In genomic region chr6:37020426-37021211, GRCh38 we compare ENCODE assay signal across 15 cellular contexts. TPM values are rescaled to one million over a fixed set of nuclear protein-coding genes. Genes with fewer than 3 reads are reported as not detected.
DNase-seq lines count a peak whose midpoint lies in the region; ATAC-seq lines count a peak whose summit lies in the region.
"Had no signal": no experiment of that assay in that cellular context is flagged by ENCODE, and none has a peak within 500 bp of the region (broad histone marks: within the 10 kb centered on the region; RNA-seq: fewer than 3 reads in every experiment).

No MANE protein-coding gene starts in this region.

- peak overlapping the region; percentile 1 for H4K8ac ChIP-seq in neuronal stem cell (ENCODE audit: low read depth, low read length)

- WGBS in neuronal stem cell (ENCODE audit: extremely low coverage in 2 of 2, insufficient read length in 2 of 2, insufficient replicate concordance in 1 of 2), 2 donors = no CpG with 5 or more reads among the region's 16 CpGs

- no peak overlapping the region for H2AK5ac ChIP-seq in neuronal stem cell (ENCODE audit: low read depth, low read length)

- H3K9me3 ChIP-seq in KOPT-K1 (ENCODE audit: insufficient read depth, low read length, poor library complexity, severe bottlenecking) (no peaks in the 10 kb centered on the region), neuronal stem cell (replicated peaks in 1 of 2; ENCODE audit: control insufficient read depth in 2 of 2, insufficient read depth in 1 of 2, low read depth in 1 of 2, low read length in 2 of 2) (no peaks in the 10 kb centered on the region)

- no peak overlapping the region for H4K91ac ChIP-seq in neuronal stem cell (ENCODE audit: low read depth, low read length, poor library complexity)

- H3K9ac ChIP-seq in neuronal stem cell (ENCODE audit: low read depth, low read length, poor library complexity) = no peak overlapping the region
- H3K9ac ChIP-seq: parathyroid adenoma had no signal

- peaks cover 77% of the 10 kb centered on the region for H3K4me1 Mint-ChIP-seq in activated CD4-positive, alpha-beta memory T cell treated with anti-CD3 and anti-CD28 coated beads, Interleukin-2, amount 10 ng/mL, durations not matched to agents 7 days and 5 days

- no peaks in the 10 kb centered on the region for H3K27me3 Mint-ChIP-seq in activated CD4-positive, alpha-beta memory T cell treated with anti-CD3 and anti-CD28 coated beads, Interleukin-2, amount 10 ng/mL, durations not matched to agents 7 days and 5 days
- H3K27me3 Mint-ChIP-seq: activated naive CD8-positive, alpha-beta T cell treated with anti-CD3 and anti-CD28 coated beads, Interleukin-2, amount 50 U/mL, for 24 hours had no signal

- no peak overlapping the region for H2BK15ac ChIP-seq in neuronal stem cell (ENCODE audit: low read length)

- H3K14ac ChIP-seq in neuronal stem cell (ENCODE audit: low read length) = no peak overlapping the region

- no peak overlapping the region for H3K4ac ChIP-seq in neuronal stem cell (ENCODE audit: low read length)

- no peak overlapping the region for H2BK12ac ChIP-seq in neuronal stem cell (ENCODE audit: low read length)

- peak overlapping the region; percentile 14 for H3K23ac ChIP-seq in neuronal stem cell (ENCODE audit: low read depth, low read length, poor library complexity)

- peak overlapping the region; percentile 62 for H3K27ac Mint-ChIP-seq in activated CD4-positive, alpha-beta memory T cell treated with anti-CD3 and anti-CD28 coated beads, Interleukin-2, amount 10 ng/mL, durations not matched to agents 7 days and 5 days
- H3K27ac Mint-ChIP-seq: activated naive CD8-positive, alpha-beta T cell treated with anti-CD3 and anti-CD28 coated beads, Interleukin-2, amount 50 U/mL, for 24 hours had no signal

- CTCF ChIA-PET in activated CD4-positive, alpha-beta memory T cell treated with anti-CD3 and anti-CD28 coated beads, Interleukin-2, amount 10 ng/mL, durations not matched to agents 7 days and 5 days (lab: Charles Lee) = interaction anchor here (0.6 to 19.8 kb wide), 31 partner anchors 8 to 672 kb away, joined by 3 to 786 read pairs (median 5); partner anchors contain the start of genes C6orf89, MTCH1 and PIM1

- ATAC-seq in HG03469 (IDR thresholded peaks at IDR 0.05; ENCODE audit: unreplicated experiment) = no peak
- ATAC-seq: activated naive CD8-positive, alpha-beta T cell treated with anti-CD3 and anti-CD28 coated beads, Interleukin-2, amount 50 U/mL, for 24 hours; Right ventricle myocardium inferior had no signal

- peak; percentile 33 for DNase-seq in NCI-H2107 treated with DMSO at 0.1 percent for 48 hours (lab: John Stamatoyannopoulos, UW; ENCODE audit: unreplicated experiment)
- DNase-seq in NCI-H2107 (lab: John Stamatoyannopoulos, UW) = no peak
- DNase-seq in activated CD4-positive, alpha-beta memory T cell treated with anti-CD3 and anti-CD28 coated beads, Interleukin-2, amount 10 ng/mL, durations not matched to agents 7 days and 5 days = no peak
- DNase-seq in neuronal stem cell (ENCODE audit: low spot score) = no peak
- no peak for DNase-seq in NCI-H1092 (lab: John Stamatoyannopoulos, UW)
- no peak for DNase-seq in SIG-M5 treated with dmso at 0.1 percent for 504 hours (lab: John Stamatoyannopoulos, UW; ENCODE audit: unreplicated experiment)
- DNase-seq: activated CD8-positive, alpha-beta memory T cell treated with anti-CD3 and anti-CD28 coated beads, Interleukin-2, amount 50 U/mL, for 4 hours; activated naive CD8-positive, alpha-beta T cell treated with anti-CD3 and anti-CD28 coated beads, Interleukin-2, amount 50 U/mL, for 24 hours; mesenchymal stem cell; NCI-H2227 treated with DMSO at 0.1 percent for 48 hours; trophoblast cell had no signal

- H3K27me3 ChIP-seq in neuronal stem cell (ENCODE audit: control insufficient read depth in 3 of 3, insufficient read depth in 3 of 3, low read depth in 1 of 3, low read length in 3 of 3) = peaks cover 0 to 9% (median 2%) of the 10 kb centered on the region in 3 experiments

- peaks cover 10% of the 10 kb centered on the region for H3K36me3 Mint-ChIP-seq in activated CD4-positive, alpha-beta memory T cell treated with anti-CD3 and anti-CD28 coated beads, Interleukin-2, amount 10 ng/mL, durations not matched to agents 7 days and 5 days (ENCODE audit: low read depth)

- peak overlapping the region in 1 of 2 donors; percentile 53 for H3K4me3 ChIP-seq in neuronal stem cell (ENCODE audit: low read length in 2 of 2)

- no peak overlapping the region for H2BK5ac ChIP-seq in neuronal stem cell (ENCODE audit: low read length)

- no peak overlapping the region for H3K18ac ChIP-seq in neuronal stem cell (ENCODE audit: low read length)

- H3K79me1 ChIP-seq in neuronal stem cell (ENCODE audit: low read depth, low read length) = no peaks in the 10 kb centered on the region

- no peak overlapping the region for H2BK120ac ChIP-seq in neuronal stem cell (ENCODE audit: low read depth, low read length)

- H3K27ac ChIP-seq in KOPT-K1 (ENCODE audit: low read depth, low read length, poor library complexity, severe bottlenecking) (peak overlapping the region; percentile 41), neuronal stem cell (replicated peaks; ENCODE audit: low read length) (no peak overlapping the region)
- H3K27ac ChIP-seq: parathyroid adenoma had no signal

- peaks cover 8 to 18% of the 10 kb centered on the region in 2 donors for H3K4me1 ChIP-seq in neuronal stem cell (ENCODE audit: control insufficient read depth in 2 of 2, insufficient read depth in 1 of 2, low read depth in 1 of 2, low read length in 2 of 2)

- H3K4me3 Mint-ChIP-seq in activated CD4-positive, alpha-beta memory T cell treated with anti-CD3 and anti-CD28 coated beads, Interleukin-2, amount 10 ng/mL, durations not matched to agents 7 days and 5 days = no peak overlapping the region
- H3K4me3 Mint-ChIP-seq: activated naive CD8-positive, alpha-beta T cell treated with anti-CD3 and anti-CD28 coated beads, Interleukin-2, amount 50 U/mL, for 24 hours had no signal

- H3K36me3 ChIP-seq in KOPT-K1 (ENCODE audit: insufficient read depth, low read length) = no peaks in the 10 kb centered on the region
- no peaks in the 10 kb centered on the region for H3K36me3 ChIP-seq in neuronal stem cell (replicated peaks in 1 of 2; ENCODE audit: control insufficient read depth in 2 of 2, insufficient read depth in 2 of 2, low read length in 2 of 2)

- no peak overlapping the region for H3K4me2 ChIP-seq in neuronal stem cell (ENCODE audit: insufficient read depth, low read length, poor library complexity, severe bottlenecking)

- no peak overlapping the region for H2AFZ ChIP-seq in neuronal stem cell (ENCODE audit: low read length)
- H2AFZ ChIP-seq: parathyroid adenoma had no signal

- H3K9me3 Mint-ChIP-seq in activated CD4-positive, alpha-beta memory T cell treated with anti-CD3 and anti-CD28 coated beads, Interleukin-2, amount 10 ng/mL, durations not matched to agents 7 days and 5 days = no peaks in the 10 kb centered on the region
- H3K9me3 Mint-ChIP-seq: activated naive CD8-positive, alpha-beta T cell treated with anti-CD3 and anti-CD28 coated beads, Interleukin-2, amount 50 U/mL, for 24 hours had no signal

- POLR2A ChIA-PET in activated CD4-positive, alpha-beta memory T cell treated with anti-CD3 and anti-CD28 coated beads, Interleukin-2, amount 10 ng/mL, durations not matched to agents 7 days and 5 days (lab: Charles Lee) = interaction anchor here (0.6 to 18.6 kb wide), 6 partner anchors 29 to 189 kb away, joined by 3 to 557 read pairs (median 74); partner anchors contain the start of genes MTCH1 and PIM1

RNA-seq across cellular contexts. Expression of gene FGD2, which starts 15.2 kb away (rescaled TPM):
- 1 to 10 TPM; 4.7 to 4.9 TPM for total RNA-seq in activated CD4-positive, alpha-beta memory T cell treated with anti-CD3 and anti-CD28 coated beads, Interleukin-2, amount 10 ng/mL, durations not matched to agents 7 days and 5 days
- 0.04 TPM for polyA plus RNA-seq in neuronal stem cell (2013, experiment 1 of 2)
- 0.03 TPM for polyA plus RNA-seq in neuronal stem cell (2013, experiment 2 of 2)

RNA-seq across cellular contexts. Expression of gene MTCH1, which starts 34.6 kb away (rescaled TPM):
- 100 to 1,000 TPM; 131 TPM for total RNA-seq in activated CD4-positive, alpha-beta memory T cell treated with anti-CD3 and anti-CD28 coated beads, Interleukin-2, amount 10 ng/mL, durations not matched to agents 7 days and 5 days
- 125 TPM for polyA plus RNA-seq in neuronal stem cell (2013, experiment 1 of 2)
- polyA plus RNA-seq in neuronal stem cell (2013, experiment 2 of 2) = 118 TPM
